9 cellular contexts compared by ENCODE assay signal in the genomic region with DNA sequence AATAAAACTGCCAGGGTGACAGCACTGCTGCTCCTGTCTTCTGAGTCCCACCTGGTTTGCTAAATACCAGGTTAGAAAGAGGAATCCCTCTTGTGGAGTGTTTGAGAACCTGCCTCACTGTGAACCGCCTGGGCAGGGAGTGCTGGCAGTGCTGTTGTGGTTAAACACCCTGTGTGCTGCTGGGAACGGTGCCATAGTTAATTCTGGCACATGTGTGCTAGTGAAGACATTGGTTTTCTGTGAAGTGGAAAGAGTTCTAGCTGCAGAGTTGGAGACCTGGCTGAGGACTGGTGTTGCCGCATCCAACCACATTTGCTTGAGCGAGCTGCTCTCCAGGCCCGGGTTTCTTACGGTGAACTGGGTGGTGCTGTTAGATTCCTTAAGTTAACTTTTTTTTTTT.
A peak's percentile ranks its signal among the peaks of the same experiment; 100 is the strongest.
DNase-seq lines count a peak whose midpoint lies in the region; ATAC-seq and TF ChIP-seq lines count a peak whose summit lies in the region.
"Had no signal": no experiment of that assay in that cellular context is flagged by ENCODE, and none has a peak within 500 bp of the region (broad histone marks: within the 10 kb centered on the region; RNA-seq: fewer than 3 reads in every experiment).

No MANE protein-coding gene starts in this region.

- POLR2A ChIA-PET in PC-3 (lab: Charles Lee; ENCODE audit: unreplicated experiment), result interaction anchor here (0.7 kb wide), 1 partner anchor 63 kb away, joined by 5 read pairs; no protein-coding TSS in a partner anchor
- POLR2A ChIA-PET in Caco-2 (lab: Charles Lee), result interaction anchor here (0.6 kb wide), 1 partner anchor 314 kb away, joined by 4 read pairs; a partner anchor contains a TSS

- no peak overlapping the region for H3K27ac Mint-ChIP-seq in Caco-2 (ENCODE audit: unreplicated experiment)

- CTCF ChIA-PET in PC-3 (lab: Charles Lee), result no interaction called here
- CTCF ChIA-PET in Caco-2 (lab: Charles Lee), result no interaction called here

- H3K4me1 Mint-ChIP-seq in Caco-2 (ENCODE audit: low read depth, unreplicated experiment), result peaks cover 6% of the 10 kb centered on the region

- H3K27me3 ChIP-seq in PC-3 (ENCODE audit: low read length) (no peaks in the 10 kb centered on the region), Caco-2 (replicated peaks; ENCODE audit: control insufficient read depth, insufficient read depth, low read length) (no peaks in the 10 kb centered on the region)
- H3K27me3 ChIP-seq: uterus had no signal

- no peaks in the 10 kb centered on the region for H3K9me3 Mint-ChIP-seq in Caco-2 (ENCODE audit: unreplicated experiment)

- H3K27ac ChIP-seq in PC-3 (ENCODE audit: low read length), result peak overlapping the region; percentile 99
- H3K27ac ChIP-seq: uterus had no signal

- H3K36me3 ChIP-seq in PC-3 (ENCODE audit: low read depth, low read length) (peaks cover 29% of the 10 kb centered on the region), Caco-2 (ENCODE audit: control insufficient read depth, insufficient read depth, low read length) (peaks cover 3% of the 10 kb centered on the region; the same call in 1 of the 2 replicates)
- H3K36me3 ChIP-seq: uterus had no signal

- peak; percentile 48 for ATAC-seq in PC-3

- peak overlapping the region; percentile 84 for H3K9ac ChIP-seq in PC-3 (ENCODE audit: low read length)

- H3K4me3 ChIP-seq in PC-3 (ENCODE audit: low read length) (peak overlapping the region; percentile 60; the same call in 1 of the 2 replicates), fibroblast of the aortic adventitia (ENCODE audit: low read depth, low read length) (no peak overlapping the region), Caco-2 (ENCODE audit: low read depth, low read length) (no peak overlapping the region)
- H3K4me3 ChIP-seq: uterus had no signal

- H4K20me1 ChIP-seq in PC-3 (ENCODE audit: low read length), result no peaks in the 10 kb centered on the region

- DNase-seq in GM03348 (ENCODE audit: low spot score), result peak; percentile 56
- DNase-seq in PC-3, result peak; percentile 75
- peak; percentile 94 for DNase-seq in fibroblast of the aortic adventitia (ENCODE audit: low read depth)
- DNase-seq in posterior vena cava (ENCODE audit: low spot score), result peak; percentile 81
- no peak for DNase-seq in NCI-H1436 treated with DMSO at 0.1 percent for 48 hours (lab: John Stamatoyannopoulos, UW)
- no peak for DNase-seq in Caco-2
- DNase-seq in NCI-H146 (lab: John Stamatoyannopoulos, UW), result no peak
- no peak for DNase-seq in activated CD8-positive, alpha-beta memory T cell treated with anti-CD3 and anti-CD28 coated beads for 24 hours

- no peaks in the 10 kb centered on the region for H3K9me3 ChIP-seq in PC-3 (ENCODE audit: low read length)
- no peaks in the 10 kb centered on the region for H3K9me3 ChIP-seq in Caco-2
- H3K9me3 ChIP-seq: uterus had no signal

- H3K27me3 Mint-ChIP-seq in Caco-2 (ENCODE audit: insufficient read depth, unreplicated experiment), result no peaks in the 10 kb centered on the region

- no peaks in the 10 kb centered on the region for H3K9me2 ChIP-seq in PC-3 (replicated peaks; ENCODE audit: low read length)

- no peak overlapping the region for H3K4me3 Mint-ChIP-seq in Caco-2 (ENCODE audit: unreplicated experiment)

- H3K4me1 ChIP-seq in PC-3 (ENCODE audit: insufficient read depth, low read length) (peaks cover 47% of the 10 kb centered on the region), Caco-2 (peaks cover 4% of the 10 kb centered on the region; the same call in 1 of the 2 replicates)
- H3K4me1 ChIP-seq: uterus had no signal

- H3K4me2 ChIP-seq in PC-3 (ENCODE audit: low read length), result peak overlapping the region; percentile 82

- intact Hi-C loops in PC-3 (cut with micrococcal nuclease) (loop anchor here (2.0 to 5.0 kb wide), 2 partner anchors 69 to 179 kb away; no protein-coding TSS in a partner anchor), posterior vena cava (cut with DNase I) (loop anchor here (10.0 kb wide), 2 partner anchors 67 to 187 kb away; no protein-coding TSS in a partner anchor), Caco-2 (cut with micrococcal nuclease; ENCODE audit: unreplicated experiment) (loop anchor here (5.0 kb wide), 1 partner anchor 179 kb away; no protein-coding TSS in a partner anchor)

- H3K36me3 Mint-ChIP-seq in Caco-2 (ENCODE audit: insufficient read depth, unreplicated experiment), result peaks cover 70% of the 10 kb centered on the region

- BruUV-seq in PC-3 (replicated peaks; lab: Mats Ljungman, UMichigan), result no TSS peak
- no TSS peak for BruUV-seq in Caco-2 (replicated peaks; lab: Mats Ljungman, UMichigan)

- peaks cover 6% of the 10 kb centered on the region for H3F3A ChIP-seq in PC-3 (ENCODE audit: low read length, unreplicated experiment)

- H3K79me2 ChIP-seq in PC-3 (ENCODE audit: low read length), result peaks cover 17% of the 10 kb centered on the region; the same call in 1 of the 2 replicates

- H2AFZ ChIP-seq in PC-3 (ENCODE audit: low read length), result no peak overlapping the region

- TF ChIP-seq CTCF in PC-3 (conservative IDR thresholded peaks at IDR 0.05; ENCODE audit: low read depth, low read length) (peak; percentile 37; the same call in 1 of the 2 replicates), fibroblast of the aortic adventitia (IDR thresholded peaks at IDR 0.05; ENCODE audit: insufficient read depth, low read length) (peak; percentile 51), Caco-2 (IDR thresholded peaks at IDR 0.05; ENCODE audit: insufficient read depth in 1 of 2, low read depth in 1 of 2, low read length in 1 of 2, severe bottlenecking in 1 of 2, unreplicated experiment in 1 of 2) (no peak)

Comparison
In these comparisons a context has a peak if more than half of its experiments do, and no peak if none do; other contexts are left out.
1. DNase-seq: peak in GM03348 (single experiment), PC-3 (single experiment), fibroblast of the aortic adventitia (single experiment) and posterior vena cava (single experiment); none in NCI-H1436 treated with DMSO at 0.1 percent for 48 hours (single experiment), Caco-2 (0 of 2), NCI-H146 (single experiment) and activated CD8-positive, alpha-beta memory T cell treated with anti-CD3 and anti-CD28 coated beads for 24 hours (single experiment).
2. CTCF ChIP-seq: peak in PC-3 (single experiment) and fibroblast of the aortic adventitia (single experiment); none in Caco-2 (0 of 2).